Comparison of ENCODE assay signal across 8 cellular contexts in the genomic region with DNA sequence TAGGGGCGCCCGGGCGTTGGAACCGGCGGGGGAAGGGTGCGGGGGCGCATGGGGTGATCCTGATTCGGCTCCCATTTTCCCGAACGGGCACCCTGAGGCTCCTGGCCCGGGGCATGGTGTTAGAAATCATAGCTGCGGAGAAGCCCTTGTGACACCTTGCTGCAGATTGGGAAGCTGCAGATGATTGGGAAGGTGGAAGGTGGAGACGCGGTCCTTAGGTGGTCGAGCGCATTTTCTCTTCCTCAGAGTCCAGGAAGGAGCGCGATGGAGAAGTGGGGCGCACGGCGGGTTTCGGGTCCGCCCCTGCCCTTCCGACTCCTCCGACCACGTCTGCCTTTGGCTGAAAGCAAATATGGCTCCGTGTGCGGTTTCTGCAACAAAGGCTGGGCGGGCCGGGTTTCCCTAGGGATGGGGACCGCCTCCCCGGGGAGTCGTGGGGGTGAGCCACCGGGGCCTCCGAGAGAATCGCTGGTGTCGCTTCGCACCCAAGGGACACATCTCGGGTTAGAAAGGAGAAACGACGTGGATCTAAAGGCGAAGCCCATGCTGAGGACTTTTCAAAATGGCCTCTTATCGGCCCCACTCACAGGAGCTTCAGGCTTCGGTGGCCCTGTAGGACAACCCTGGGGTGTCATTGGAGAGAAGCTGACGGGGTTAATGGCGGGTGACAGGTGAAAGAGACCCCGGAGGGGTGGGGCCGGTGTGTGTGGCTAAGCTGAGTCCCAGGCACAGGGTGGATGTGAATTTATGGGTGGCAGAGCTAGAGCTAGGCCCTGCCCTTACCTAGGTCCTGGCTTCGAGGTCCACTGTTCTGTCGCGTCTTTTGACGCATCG. TPM values are rescaled to one million over a fixed set of nuclear protein-coding genes. Genes with fewer than 3 reads are reported as not detected.
DNase-seq lines count a peak whose midpoint lies in the region; ATAC-seq lines count a peak whose summit lies in the region.

No MANE protein-coding gene starts in this region.

- no peak for ATAC-seq in Right ventricle myocardium inferior
- peak; percentile 29 for ATAC-seq in HG03432 (IDR thresholded peaks at IDR 0.05; ENCODE audit: unreplicated experiment)

- intact Hi-C loops in Right ventricle myocardium inferior (cut with DNase I): loop anchor here (1.0 to 5.0 kb wide), 2 partner anchors 57 to 151 kb away; a partner anchor contains a TSS
- intact Hi-C loops in cardiac septum (cut with DNase I): loop anchor here (2.0 to 5.0 kb wide), 2 partner anchors 77 to 151 kb away; a partner anchor contains a TSS

- WGBS in adipose tissue, 3 donors: 9 to 13% (median 12%) methylated on average over 51 to 53 of the region's 53 CpGs

- peak overlapping the region; percentile 71 for H3K27ac ChIP-seq in adipose tissue (ENCODE audit: low read depth, low read length)

- DNase-seq in Right ventricle myocardium inferior (ENCODE audit: missing footprints) (peak; percentile 83), cardiac septum (ENCODE audit: low spot score) (no peak), RKO (ENCODE audit: low spot score) (peak; percentile 30), hepatic stellate cell (ENCODE audit: low spot score) (peak; percentile 43), retina (peak; percentile 89), cortex of kidney (lab: John Stamatoyannopoulos, UW) (no peak)

RNA-seq across cellular contexts. Expression of a gene that starts 0.7 kb away (rescaled TPM):
- total RNA-seq in Right ventricle myocardium inferior (2,493 TPM), cardiac septum (3,174 TPM)
- polyA plus RNA-seq in adipose tissue: over 10,000 TPM in 1 of 3 donors, 1,000 to 10,000 TPM in 2; 2,935 to 16,025 (median 7,473) TPM

RNA-seq across cellular contexts. Expression of a gene that starts 18.0 kb away (rescaled TPM):
- total RNA-seq in Right ventricle myocardium inferior (1.9 TPM), cardiac septum (1.1 TPM)
- polyA plus RNA-seq in adipose tissue: 10 to 100 TPM in 1 of 3 donors, 1 to 10 TPM in 2; 3.0 to 14.8 (median 5.2) TPM

RNA-seq across cellular contexts. Expression of a gene that starts 50.8 kb away (rescaled TPM):
- total RNA-seq in Right ventricle myocardium inferior (14.0 TPM), cardiac septum (9.4 TPM)
- 10 to 100 TPM in 2 of 3 donors, 1 to 10 TPM in 1; 4.0 to 44.5 (median 16.4) TPM for polyA plus RNA-seq in adipose tissue

Comparison
In these comparisons a context has a peak if more than half of its experiments do, and no peak if none do; other contexts are left out.
1. DNase-seq: peak in Right ventricle myocardium inferior (single experiment), RKO (single experiment), hepatic stellate cell (single experiment) and retina (single experiment); none in cardiac septum (single experiment) and cortex of kidney (single experiment).